1 cellular context compared by ENCODE assay signal in genomic region chr6:31660224-31660997, GRCh38.
TF ChIP-seq lines count a peak whose summit lies in the region.

Gene C6orf47, minus strand, starts transcription at chr6:31660778. Its CDS starts 831 bp downstream, at chr6:31659947.

TF ChIP-seq in HepG2, 621 proteins besides CTCF, POLR2A, EP300 and RAD21 (continued from another document and continues in another):
- TF ChIP-seq ZNF142 (CRISPR knock-in tag; IDR thresholded peaks at IDR 0.05), result peak; percentile 82
- TF ChIP-seq ZNF446 (CRISPR knock-in tag; IDR thresholded peaks at IDR 0.05), result no peak; the same call in none of the 2 replicates
- TF ChIP-seq ZNF691 (CRISPR knock-in tag; IDR thresholded peaks at IDR 0.05; ENCODE audit: borderline replicate concordance, low read depth), result peak; percentile 56; the same call in 1 of the 2 replicates
- TF ChIP-seq HDAC2 (CRISPR knock-in tag; IDR thresholded peaks at IDR 0.05), result peak; percentile 57
- TF ChIP-seq ZFP82 (CRISPR knock-in tag; IDR thresholded peaks at IDR 0.05; ENCODE audit: borderline replicate concordance), result peak; percentile 78; the same call in 1 of the 2 replicates
- peak; percentile 90 for TF ChIP-seq ZSCAN21 (CRISPR knock-in tag; IDR thresholded peaks at IDR 0.05; ENCODE audit: borderline replicate concordance)
- TF ChIP-seq NFE2L2 (IDR thresholded peaks at IDR 0.05; ENCODE audit: low read length), result no peak
- TF ChIP-seq CBX2 (IDR thresholded peaks at IDR 0.05; ENCODE audit: low read depth, low read length), result no peak
- TF ChIP-seq CBX2 (CRISPR knock-in tag; IDR thresholded peaks at IDR 0.05; ENCODE audit: low read depth), result no peak
- TF ChIP-seq ZBED4 (CRISPR knock-in tag; IDR thresholded peaks at IDR 0.05; ENCODE audit: borderline replicate concordance), result peak; percentile 56; the same call in 1 of the 2 replicates
- no peak; the same call in 1 of the 2 replicates for TF ChIP-seq ZBTB46 (CRISPR knock-in tag; IDR thresholded peaks at IDR 0.05; ENCODE audit: borderline replicate concordance)
- TF ChIP-seq CAMTA2 (CRISPR knock-in tag; IDR thresholded peaks at IDR 0.05; ENCODE audit: borderline replicate concordance), result peak; percentile 97; the same call in 1 of the 2 replicates
- TF ChIP-seq NR2F1 (CRISPR knock-in tag; IDR thresholded peaks at IDR 0.05), result no peak
- TF ChIP-seq ZNF556 (CRISPR knock-in tag; IDR thresholded peaks at IDR 0.05; ENCODE audit: borderline replicate concordance), result 0 out of 2 replicates have a peak, but pooled peaks have one; percentile 82
- no peak for TF ChIP-seq FOXM1 (CRISPR knock-in tag; IDR thresholded peaks at IDR 0.05)
- TF ChIP-seq SAP130 (CRISPR knock-in tag; IDR thresholded peaks at IDR 0.05; ENCODE audit: low read depth), result peak; percentile 91
- peak; percentile 86; the same call in 1 of the 2 replicates for TF ChIP-seq ZNF83 (CRISPR knock-in tag; IDR thresholded peaks at IDR 0.05; ENCODE audit: borderline replicate concordance)
- no peak for TF ChIP-seq CHD4 (IDR thresholded peaks at IDR 0.05; ENCODE audit: borderline replicate concordance, low read length)
- no peak for TF ChIP-seq SMARCC2 (IDR thresholded peaks at IDR 0.05)
- TF ChIP-seq ZNF234 (CRISPR knock-in tag; conservative IDR thresholded peaks at IDR 0.05), result peak; percentile 74; the same call in 1 of the 2 replicates
- TF ChIP-seq THAP7 (CRISPR knock-in tag; IDR thresholded peaks at IDR 0.05), result no peak; the same call in 1 of the 2 replicates
- TF ChIP-seq ZNF274 (CRISPR knock-in tag; IDR thresholded peaks at IDR 0.05), result peak; percentile 94; the same call in 1 of the 2 replicates
- peak; percentile 46; the same call in 1 of the 2 replicates for TF ChIP-seq ZBTB2 (CRISPR knock-in tag; IDR thresholded peaks at IDR 0.05; ENCODE audit: low read depth)
- TF ChIP-seq ZSCAN5A (CRISPR knock-in tag; IDR thresholded peaks at IDR 0.05; ENCODE audit: borderline replicate concordance), result peak; percentile 68
- TF ChIP-seq NFKBIZ (CRISPR knock-in tag; IDR thresholded peaks at IDR 0.05), result peak; percentile 70
- peak; percentile 96 for TF ChIP-seq ZC3H13 (CRISPR knock-in tag; IDR thresholded peaks at IDR 0.05)
- no peak for TF ChIP-seq PCBP2 (optimal IDR thresholded peaks at IDR 0.05; ENCODE audit: low read depth, low read length, poor library complexity, severe bottlenecking)
- peak; percentile 85 for TF ChIP-seq IKZF4 (CRISPR knock-in tag; IDR thresholded peaks at IDR 0.05; ENCODE audit: borderline replicate concordance, low read depth, not compliant biosample characterization)
- TF ChIP-seq TAF15 (IDR thresholded peaks at IDR 0.05; ENCODE audit: low read depth, low read length, poor library complexity, severe bottlenecking), result peak; percentile 95
- no peak for TF ChIP-seq ZFP41 (CRISPR knock-in tag; IDR thresholded peaks at IDR 0.05; ENCODE audit: borderline replicate concordance)
- TF ChIP-seq NR2C2 (CRISPR knock-in tag; IDR thresholded peaks at IDR 0.05; ENCODE audit: borderline replicate concordance), result peak; percentile 79
- TF ChIP-seq RFXANK (CRISPR knock-in tag; IDR thresholded peaks at IDR 0.05), result no peak
- TF ChIP-seq NKX3-1 (CRISPR knock-in tag; IDR thresholded peaks at IDR 0.05), result peak; percentile 90
